Comparison of ENCODE assay signal across 1 cellular context in the genomic region with DNA sequence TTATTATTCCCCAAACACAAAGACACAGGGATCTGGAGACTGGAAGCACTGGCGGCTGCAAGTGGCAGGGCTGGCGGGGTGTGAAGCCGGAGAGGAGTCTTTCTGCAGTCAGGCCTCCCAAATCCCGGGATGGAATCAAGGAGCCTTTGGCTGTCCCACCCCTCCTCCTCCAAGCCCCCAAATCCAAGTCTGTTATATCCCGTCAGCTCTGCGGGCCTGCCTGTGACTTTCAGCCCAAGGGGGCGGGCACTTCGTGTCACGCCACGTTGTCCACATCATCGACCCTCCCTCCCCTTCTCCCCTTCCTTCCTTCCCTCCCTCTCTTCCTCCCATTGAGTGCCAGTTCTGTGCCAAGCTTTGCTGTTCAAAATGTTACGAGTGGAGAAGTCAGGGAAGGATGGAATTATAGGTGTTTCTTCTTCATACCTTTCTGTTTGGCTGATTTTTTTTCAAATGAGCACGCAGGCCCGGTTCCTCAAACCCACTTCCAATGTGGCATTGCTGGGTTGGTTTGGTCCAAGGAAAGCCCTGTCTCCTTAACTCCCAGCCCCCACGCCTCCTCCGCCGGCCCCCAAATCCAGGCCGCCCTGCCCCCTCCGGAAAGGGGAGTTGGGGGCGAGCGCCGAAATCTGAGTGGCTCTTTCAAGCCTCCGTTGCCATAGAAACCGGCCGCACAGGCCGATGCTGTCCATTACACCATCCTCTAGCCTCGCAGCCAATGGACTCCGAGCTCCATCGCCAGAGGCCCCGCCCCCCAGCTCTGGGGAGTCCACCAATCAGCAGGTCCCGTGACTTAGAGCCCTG.
TF ChIP-seq lines count a peak whose summit lies in the region.

No MANE protein-coding gene starts in this region.

TF ChIP-seq in WTC11, 78 proteins besides CTCF, POLR2A, EP300 and RAD21 (continued from another document and continues in another):
- TF ChIP-seq, protein P1, sequence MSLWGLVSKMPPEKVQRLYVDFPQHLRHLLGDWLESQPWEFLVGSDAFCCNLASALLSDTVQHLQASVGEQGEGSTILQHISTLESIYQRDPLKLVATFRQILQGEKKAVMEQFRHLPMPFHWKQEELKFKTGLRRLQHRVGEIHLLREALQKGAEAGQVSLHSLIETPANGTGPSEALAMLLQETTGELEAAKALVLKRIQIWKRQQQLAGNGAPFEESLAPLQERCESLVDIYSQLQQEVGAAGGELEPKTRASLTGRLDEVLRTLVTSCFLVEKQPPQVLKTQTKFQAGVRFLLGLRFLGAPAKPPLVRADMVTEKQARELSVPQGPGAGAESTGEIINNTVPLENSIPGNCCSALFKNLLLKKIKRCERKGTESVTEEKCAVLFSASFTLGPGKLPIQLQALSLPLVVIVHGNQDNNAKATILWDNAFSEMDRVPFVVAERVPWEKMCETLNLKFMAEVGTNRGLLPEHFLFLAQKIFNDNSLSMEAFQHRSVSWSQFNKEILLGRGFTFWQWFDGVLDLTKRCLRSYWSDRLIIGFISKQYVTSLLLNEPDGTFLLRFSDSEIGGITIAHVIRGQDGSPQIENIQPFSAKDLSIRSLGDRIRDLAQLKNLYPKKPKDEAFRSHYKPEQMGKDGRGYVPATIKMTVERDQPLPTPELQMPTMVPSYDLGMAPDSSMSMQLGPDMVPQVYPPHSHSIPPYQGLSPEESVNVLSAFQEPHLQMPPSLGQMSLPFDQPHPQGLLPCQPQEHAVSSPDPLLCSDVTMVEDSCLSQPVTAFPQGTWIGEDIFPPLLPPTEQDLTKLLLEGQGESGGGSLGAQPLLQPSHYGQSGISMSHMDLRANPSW (CRISPR knock-in tag; conservative IDR thresholded peaks at IDR 0.05; ENCODE audit: low read depth) = no peak
- no peak for TF ChIP-seq NR1H2 (CRISPR knock-in tag; IDR thresholded peaks at IDR 0.05)
- no peak for TF ChIP-seq JAZF1 (CRISPR knock-in tag; IDR thresholded peaks at IDR 0.05)
- TF ChIP-seq SMAD4 (CRISPR knock-in tag; IDR thresholded peaks at IDR 0.05) = no peak
- TF ChIP-seq, protein P2, sequence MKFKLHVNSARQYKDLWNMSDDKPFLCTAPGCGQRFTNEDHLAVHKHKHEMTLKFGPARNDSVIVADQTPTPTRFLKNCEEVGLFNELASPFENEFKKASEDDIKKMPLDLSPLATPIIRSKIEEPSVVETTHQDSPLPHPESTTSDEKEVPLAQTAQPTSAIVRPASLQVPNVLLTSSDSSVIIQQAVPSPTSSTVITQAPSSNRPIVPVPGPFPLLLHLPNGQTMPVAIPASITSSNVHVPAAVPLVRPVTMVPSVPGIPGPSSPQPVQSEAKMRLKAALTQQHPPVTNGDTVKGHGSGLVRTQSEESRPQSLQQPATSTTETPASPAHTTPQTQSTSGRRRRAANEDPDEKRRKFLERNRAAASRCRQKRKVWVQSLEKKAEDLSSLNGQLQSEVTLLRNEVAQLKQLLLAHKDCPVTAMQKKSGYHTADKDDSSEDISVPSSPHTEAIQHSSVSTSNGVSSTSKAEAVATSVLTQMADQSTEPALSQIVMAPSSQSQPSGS (CRISPR knock-in tag; IDR thresholded peaks at IDR 0.05; ENCODE audit: borderline replicate concordance, low read depth) = no peak
- no peak for TF ChIP-seq IRF2 (CRISPR knock-in tag; IDR thresholded peaks at IDR 0.05; ENCODE audit: borderline replicate concordance, low read depth)
- TF ChIP-seq, protein P3, sequence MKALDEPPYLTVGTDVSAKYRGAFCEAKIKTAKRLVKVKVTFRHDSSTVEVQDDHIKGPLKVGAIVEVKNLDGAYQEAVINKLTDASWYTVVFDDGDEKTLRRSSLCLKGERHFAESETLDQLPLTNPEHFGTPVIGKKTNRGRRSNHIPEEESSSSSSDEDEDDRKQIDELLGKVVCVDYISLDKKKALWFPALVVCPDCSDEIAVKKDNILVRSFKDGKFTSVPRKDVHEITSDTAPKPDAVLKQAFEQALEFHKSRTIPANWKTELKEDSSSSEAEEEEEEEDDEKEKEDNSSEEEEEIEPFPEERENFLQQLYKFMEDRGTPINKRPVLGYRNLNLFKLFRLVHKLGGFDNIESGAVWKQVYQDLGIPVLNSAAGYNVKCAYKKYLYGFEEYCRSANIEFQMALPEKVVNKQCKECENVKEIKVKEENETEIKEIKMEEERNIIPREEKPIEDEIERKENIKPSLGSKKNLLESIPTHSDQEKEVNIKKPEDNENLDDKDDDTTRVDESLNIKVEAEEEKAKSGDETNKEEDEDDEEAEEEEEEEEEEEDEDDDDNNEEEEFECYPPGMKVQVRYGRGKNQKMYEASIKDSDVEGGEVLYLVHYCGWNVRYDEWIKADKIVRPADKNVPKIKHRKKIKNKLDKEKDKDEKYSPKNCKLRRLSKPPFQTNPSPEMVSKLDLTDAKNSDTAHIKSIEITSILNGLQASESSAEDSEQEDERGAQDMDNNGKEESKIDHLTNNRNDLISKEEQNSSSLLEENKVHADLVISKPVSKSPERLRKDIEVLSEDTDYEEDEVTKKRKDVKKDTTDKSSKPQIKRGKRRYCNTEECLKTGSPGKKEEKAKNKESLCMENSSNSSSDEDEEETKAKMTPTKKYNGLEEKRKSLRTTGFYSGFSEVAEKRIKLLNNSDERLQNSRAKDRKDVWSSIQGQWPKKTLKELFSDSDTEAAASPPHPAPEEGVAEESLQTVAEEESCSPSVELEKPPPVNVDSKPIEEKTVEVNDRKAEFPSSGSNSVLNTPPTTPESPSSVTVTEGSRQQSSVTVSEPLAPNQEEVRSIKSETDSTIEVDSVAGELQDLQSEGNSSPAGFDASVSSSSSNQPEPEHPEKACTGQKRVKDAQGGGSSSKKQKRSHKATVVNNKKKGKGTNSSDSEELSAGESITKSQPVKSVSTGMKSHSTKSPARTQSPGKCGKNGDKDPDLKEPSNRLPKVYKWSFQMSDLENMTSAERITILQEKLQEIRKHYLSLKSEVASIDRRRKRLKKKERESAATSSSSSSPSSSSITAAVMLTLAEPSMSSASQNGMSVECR (CRISPR knock-in tag; IDR thresholded peaks at IDR 0.05; ENCODE audit: borderline replicate concordance) = no peak
- TF ChIP-seq NR2C2 (CRISPR knock-in tag; IDR thresholded peaks at IDR 0.05) = no peak
- TF ChIP-seq, protein P4, sequence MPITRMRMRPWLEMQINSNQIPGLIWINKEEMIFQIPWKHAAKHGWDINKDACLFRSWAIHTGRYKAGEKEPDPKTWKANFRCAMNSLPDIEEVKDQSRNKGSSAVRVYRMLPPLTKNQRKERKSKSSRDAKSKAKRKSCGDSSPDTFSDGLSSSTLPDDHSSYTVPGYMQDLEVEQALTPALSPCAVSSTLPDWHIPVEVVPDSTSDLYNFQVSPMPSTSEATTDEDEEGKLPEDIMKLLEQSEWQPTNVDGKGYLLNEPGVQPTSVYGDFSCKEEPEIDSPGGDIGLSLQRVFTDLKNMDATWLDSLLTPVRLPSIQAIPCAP (CRISPR knock-in tag; IDR thresholded peaks at IDR 0.05) = no peak
- no peak for TF ChIP-seq ZNF416 (CRISPR knock-in tag; IDR thresholded peaks at IDR 0.05)
- TF ChIP-seq ZNF219 (CRISPR knock-in tag; IDR thresholded peaks at IDR 0.05; ENCODE audit: borderline replicate concordance) = no peak
- no peak for TF ChIP-seq ZNF396 (CRISPR knock-in tag; IDR thresholded peaks at IDR 0.05; ENCODE audit: borderline replicate concordance)
- peak; percentile 38; the same call in 1 of the 2 replicates for TF ChIP-seq GABPB1 (CRISPR knock-in tag; IDR thresholded peaks at IDR 0.05)
- no peak for TF ChIP-seq TCF7 (CRISPR knock-in tag; IDR thresholded peaks at IDR 0.05; ENCODE audit: low read depth)
- no peak for TF ChIP-seq NR3C1 (CRISPR knock-in tag; conservative IDR thresholded peaks at IDR 0.05; ENCODE audit: low read depth)
- no peak for TF ChIP-seq KAT7 (CRISPR knock-in tag; IDR thresholded peaks at IDR 0.05; ENCODE audit: borderline replicate concordance)
- no peak for TF ChIP-seq GRHL2 (CRISPR knock-in tag; IDR thresholded peaks at IDR 0.05; ENCODE audit: insufficient replicate concordance, severe bottlenecking)
- no peak for TF ChIP-seq CREM (CRISPR knock-in tag; IDR thresholded peaks at IDR 0.05)
- TF ChIP-seq, protein P5, sequence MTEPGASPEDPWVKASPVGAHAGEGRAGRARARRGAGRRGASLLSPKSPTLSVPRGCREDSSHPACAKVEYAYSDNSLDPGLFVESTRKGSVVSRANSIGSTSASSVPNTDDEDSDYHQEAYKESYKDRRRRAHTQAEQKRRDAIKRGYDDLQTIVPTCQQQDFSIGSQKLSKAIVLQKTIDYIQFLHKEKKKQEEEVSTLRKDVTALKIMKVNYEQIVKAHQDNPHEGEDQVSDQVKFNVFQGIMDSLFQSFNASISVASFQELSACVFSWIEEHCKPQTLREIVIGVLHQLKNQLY (CRISPR knock-in tag; IDR thresholded peaks at IDR 0.05) = no peak
- TF ChIP-seq, protein P6, sequence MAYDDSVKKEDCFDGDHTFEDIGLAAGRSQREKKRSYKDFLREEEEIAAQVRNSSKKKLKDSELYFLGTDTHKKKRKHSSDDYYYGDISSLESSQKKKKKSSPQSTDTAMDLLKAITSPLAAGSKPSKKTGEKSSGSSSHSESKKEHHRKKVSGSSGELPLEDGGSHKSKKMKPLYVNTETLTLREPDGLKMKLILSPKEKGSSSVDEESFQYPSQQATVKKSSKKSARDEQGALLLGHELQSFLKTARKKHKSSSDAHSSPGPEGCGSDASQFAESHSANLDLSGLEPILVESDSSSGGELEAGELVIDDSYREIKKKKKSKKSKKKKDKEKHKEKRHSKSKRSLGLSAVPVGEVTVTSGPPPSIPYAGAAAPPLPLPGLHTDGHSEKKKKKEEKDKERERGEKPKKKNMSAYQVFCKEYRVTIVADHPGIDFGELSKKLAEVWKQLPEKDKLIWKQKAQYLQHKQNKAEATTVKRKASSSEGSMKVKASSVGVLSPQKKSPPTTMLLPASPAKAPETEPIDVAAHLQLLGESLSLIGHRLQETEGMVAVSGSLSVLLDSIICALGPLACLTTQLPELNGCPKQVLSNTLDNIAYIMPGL (CRISPR knock-in tag; IDR thresholded peaks at IDR 0.05) = peak; percentile 26; the same call in 1 of the 2 replicates
- no peak; the same call in 1 of the 2 replicates for TF ChIP-seq ETV6 (CRISPR knock-in tag; IDR thresholded peaks at IDR 0.05)
- no peak for TF ChIP-seq ZNF671 (CRISPR knock-in tag; IDR thresholded peaks at IDR 0.05)
- TF ChIP-seq OVOL2 (CRISPR knock-in tag; IDR thresholded peaks at IDR 0.05; ENCODE audit: borderline replicate concordance) = no peak
- TF ChIP-seq, protein P7, sequence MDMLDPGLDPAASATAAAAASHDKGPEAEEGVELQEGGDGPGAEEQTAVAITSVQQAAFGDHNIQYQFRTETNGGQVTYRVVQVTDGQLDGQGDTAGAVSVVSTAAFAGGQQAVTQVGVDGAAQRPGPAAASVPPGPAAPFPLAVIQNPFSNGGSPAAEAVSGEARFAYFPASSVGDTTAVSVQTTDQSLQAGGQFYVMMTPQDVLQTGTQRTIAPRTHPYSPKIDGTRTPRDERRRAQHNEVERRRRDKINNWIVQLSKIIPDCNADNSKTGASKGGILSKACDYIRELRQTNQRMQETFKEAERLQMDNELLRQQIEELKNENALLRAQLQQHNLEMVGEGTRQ (CRISPR knock-in tag; IDR thresholded peaks at IDR 0.05) = peak; percentile 65
- TF ChIP-seq, protein P8, sequence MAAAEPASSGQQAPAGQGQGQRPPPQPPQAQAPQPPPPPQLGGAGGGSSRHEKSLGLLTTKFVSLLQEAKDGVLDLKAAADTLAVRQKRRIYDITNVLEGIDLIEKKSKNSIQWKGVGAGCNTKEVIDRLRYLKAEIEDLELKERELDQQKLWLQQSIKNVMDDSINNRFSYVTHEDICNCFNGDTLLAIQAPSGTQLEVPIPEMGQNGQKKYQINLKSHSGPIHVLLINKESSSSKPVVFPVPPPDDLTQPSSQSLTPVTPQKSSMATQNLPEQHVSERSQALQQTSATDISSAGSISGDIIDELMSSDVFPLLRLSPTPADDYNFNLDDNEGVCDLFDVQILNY (CRISPR knock-in tag; IDR thresholded peaks at IDR 0.05) = no peak
- no peak for TF ChIP-seq GTF2I (CRISPR knock-in tag; conservative IDR thresholded peaks at IDR 0.05)
- TF ChIP-seq, protein P9, sequence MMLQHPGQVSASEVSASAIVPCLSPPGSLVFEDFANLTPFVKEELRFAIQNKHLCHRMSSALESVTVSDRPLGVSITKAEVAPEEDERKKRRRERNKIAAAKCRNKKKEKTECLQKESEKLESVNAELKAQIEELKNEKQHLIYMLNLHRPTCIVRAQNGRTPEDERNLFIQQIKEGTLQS (CRISPR knock-in tag; conservative IDR thresholded peaks at IDR 0.05) = no peak
- no peak for TF ChIP-seq FOXP1 (CRISPR knock-in tag; IDR thresholded peaks at IDR 0.05; ENCODE audit: borderline replicate concordance)
- TF ChIP-seq, protein P10, sequence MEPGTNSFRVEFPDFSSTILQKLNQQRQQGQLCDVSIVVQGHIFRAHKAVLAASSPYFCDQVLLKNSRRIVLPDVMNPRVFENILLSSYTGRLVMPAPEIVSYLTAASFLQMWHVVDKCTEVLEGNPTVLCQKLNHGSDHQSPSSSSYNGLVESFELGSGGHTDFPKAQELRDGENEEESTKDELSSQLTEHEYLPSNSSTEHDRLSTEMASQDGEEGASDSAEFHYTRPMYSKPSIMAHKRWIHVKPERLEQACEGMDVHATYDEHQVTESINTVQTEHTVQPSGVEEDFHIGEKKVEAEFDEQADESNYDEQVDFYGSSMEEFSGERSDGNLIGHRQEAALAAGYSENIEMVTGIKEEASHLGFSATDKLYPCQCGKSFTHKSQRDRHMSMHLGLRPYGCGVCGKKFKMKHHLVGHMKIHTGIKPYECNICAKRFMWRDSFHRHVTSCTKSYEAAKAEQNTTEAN (CRISPR knock-in tag; IDR thresholded peaks at IDR 0.05) = no peak
- TF ChIP-seq SOX15 (CRISPR knock-in tag; IDR thresholded peaks at IDR 0.05) = no peak
- TF ChIP-seq, protein P11, sequence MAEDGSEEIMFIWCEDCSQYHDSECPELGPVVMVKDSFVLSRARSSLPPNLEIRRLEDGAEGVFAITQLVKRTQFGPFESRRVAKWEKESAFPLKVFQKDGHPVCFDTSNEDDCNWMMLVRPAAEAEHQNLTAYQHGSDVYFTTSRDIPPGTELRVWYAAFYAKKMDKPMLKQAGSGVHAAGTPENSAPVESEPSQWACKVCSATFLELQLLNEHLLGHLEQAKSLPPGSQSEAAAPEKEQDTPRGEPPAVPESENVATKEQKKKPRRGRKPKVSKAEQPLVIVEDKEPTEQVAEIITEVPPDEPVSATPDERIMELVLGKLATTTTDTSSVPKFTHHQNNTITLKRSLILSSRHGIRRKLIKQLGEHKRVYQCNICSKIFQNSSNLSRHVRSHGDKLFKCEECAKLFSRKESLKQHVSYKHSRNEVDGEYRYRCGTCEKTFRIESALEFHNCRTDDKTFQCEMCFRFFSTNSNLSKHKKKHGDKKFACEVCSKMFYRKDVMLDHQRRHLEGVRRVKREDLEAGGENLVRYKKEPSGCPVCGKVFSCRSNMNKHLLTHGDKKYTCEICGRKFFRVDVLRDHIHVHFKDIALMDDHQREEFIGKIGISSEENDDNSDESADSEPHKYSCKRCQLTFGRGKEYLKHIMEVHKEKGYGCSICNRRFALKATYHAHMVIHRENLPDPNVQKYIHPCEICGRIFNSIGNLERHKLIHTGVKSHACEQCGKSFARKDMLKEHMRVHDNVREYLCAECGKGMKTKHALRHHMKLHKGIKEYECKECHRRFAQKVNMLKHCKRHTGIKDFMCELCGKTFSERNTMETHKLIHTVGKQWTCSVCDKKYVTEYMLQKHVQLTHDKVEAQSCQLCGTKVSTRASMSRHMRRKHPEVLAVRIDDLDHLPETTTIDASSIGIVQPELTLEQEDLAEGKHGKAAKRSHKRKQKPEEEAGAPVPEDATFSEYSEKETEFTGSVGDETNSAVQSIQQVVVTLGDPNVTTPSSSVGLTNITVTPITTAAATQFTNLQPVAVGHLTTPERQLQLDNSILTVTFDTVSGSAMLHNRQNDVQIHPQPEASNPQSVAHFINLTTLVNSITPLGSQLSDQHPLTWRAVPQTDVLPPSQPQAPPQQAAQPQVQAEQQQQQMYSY (CRISPR knock-in tag; IDR thresholded peaks at IDR 0.05) = peak; percentile 95
- TF ChIP-seq, protein P12, sequence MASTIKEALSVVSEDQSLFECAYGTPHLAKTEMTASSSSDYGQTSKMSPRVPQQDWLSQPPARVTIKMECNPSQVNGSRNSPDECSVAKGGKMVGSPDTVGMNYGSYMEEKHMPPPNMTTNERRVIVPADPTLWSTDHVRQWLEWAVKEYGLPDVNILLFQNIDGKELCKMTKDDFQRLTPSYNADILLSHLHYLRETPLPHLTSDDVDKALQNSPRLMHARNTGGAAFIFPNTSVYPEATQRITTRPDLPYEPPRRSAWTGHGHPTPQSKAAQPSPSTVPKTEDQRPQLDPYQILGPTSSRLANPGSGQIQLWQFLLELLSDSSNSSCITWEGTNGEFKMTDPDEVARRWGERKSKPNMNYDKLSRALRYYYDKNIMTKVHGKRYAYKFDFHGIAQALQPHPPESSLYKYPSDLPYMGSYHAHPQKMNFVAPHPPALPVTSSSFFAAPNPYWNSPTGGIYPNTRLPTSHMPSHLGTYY (CRISPR knock-in tag; IDR thresholded peaks at IDR 0.05) = no peak
